In genomic region chr9:96348261-96348660, GRCh38 we compare ENCODE assay signal across 2 cellular contexts.
A peak's percentile ranks its signal among the peaks of the same experiment; 100 is the strongest.
TF ChIP-seq lines count a peak whose summit lies in the region.

No MANE protein-coding gene starts in this region.

TF ChIP-seq in HCT116, 20 proteins besides CTCF, POLR2A, EP300 and RAD21:
- 0 out of 2 replicates have a peak, but pooled peaks have one; percentile 17 for TF ChIP-seq CBX3 (IDR thresholded peaks at IDR 0.05; ENCODE audit: low read depth)
- no peak for TF ChIP-seq TCF7L2 (IDR thresholded peaks at IDR 0.05; ENCODE audit: borderline replicate concordance, extremely low read depth, insufficient read depth, insufficient read length)

TF ChIP-seq in K562, 482 proteins besides CTCF, POLR2A, EP300 and RAD21:
- TF ChIP-seq ZNF12 (CRISPR knock-in tag; IDR thresholded peaks at IDR 0.05) = peak; percentile 92
- TF ChIP-seq JUN (IDR thresholded peaks at IDR 0.05; ENCODE audit: borderline replicate concordance, low read depth, low read length) = no peak
- TF ChIP-seq JUN (CRISPR knock-in tag; IDR thresholded peaks at IDR 0.05; ENCODE audit: borderline replicate concordance) = no peak
